8 cellular contexts compared by ENCODE assay signal in genomic region chr20:47353697-47354387, GRCh38. TPM values are rescaled to one million over a fixed set of nuclear protein-coding genes. Genes with fewer than 3 reads are reported as not detected.
DNase-seq lines count a peak whose midpoint lies in the region; ATAC-seq, FAIRE-seq and TF ChIP-seq lines count a peak whose summit lies in the region.

No MANE protein-coding gene starts in this region.

- peak overlapping the region; percentile 55 for H3K4me3 ChIP-seq in fibroblast of mammary gland (ENCODE audit: control insufficient read depth, low read depth, low read length)
- peak overlapping the region in 1 of 7 experiments; percentile 7 for H3K4me3 ChIP-seq in skin epidermis

- no peak for TF ChIP-seq CTCF in fibroblast of mammary gland (conservative IDR thresholded peaks at IDR 0.05; ENCODE audit: control insufficient read depth, insufficient read depth, low read depth, low read length)

- H3K9me3 ChIP-seq in T-helper 17 cell (ENCODE audit: control insufficient read depth, low read length, poor library complexity, severe bottlenecking), result no peaks in the 10 kb centered on the region

- H3K4me1 Mint-ChIP-seq in T-helper 17 cell, result peaks cover 51% of the 10 kb centered on the region

- H3K27ac Mint-ChIP-seq in T-helper 17 cell, result peak overlapping the region; percentile 97

- H3K36me3 Mint-ChIP-seq in T-helper 17 cell (ENCODE audit: low read depth), result no peaks in the 10 kb centered on the region

- TF ChIP-seq POLR2A in GM12892 (IDR thresholded peaks at IDR 0.05; ENCODE audit: low read depth, low read length), result no peak

- DNase-seq in NCI-H1105 treated with DMSO at 0.1 percent for 48 hours (lab: John Stamatoyannopoulos, UW) (peak; percentile 68), NCI-H1105 (lab: John Stamatoyannopoulos, UW) (no peak), T-helper 17 cell (no peak), fibroblast of mammary gland (ENCODE audit: low read depth) (no peak), GM12892 (ENCODE audit: insufficient read length) (no peak)
- no peak for DNase-seq in activated CD8-positive, alpha-beta memory T cell treated with anti-CD3 and anti-CD28 coated beads, Interleukin-2, amount 50 U/mL, for 48 hours

- no peak for FAIRE-seq in GM12892 (lab: Jason Lieb, UNC)

- H3K4me3 Mint-ChIP-seq in T-helper 17 cell, result peak overlapping the region; percentile 89

- no peaks in the 10 kb centered on the region for H3K27me3 Mint-ChIP-seq in T-helper 17 cell

- ATAC-seq in T-helper 17 cell (no peak), GM19351 (IDR thresholded peaks at IDR 0.05; ENCODE audit: unreplicated experiment) (no peak)

- peak overlapping the region in 20 of 21 experiments; percentile 93 to 100 (median 98) for H3K27ac ChIP-seq in skin epidermis

RNA-seq across cellular contexts. Expression of gene ZMYND8, which starts 2.7 kb away (rescaled TPM):
- 10 to 100 TPM; 42.7 to 50.3 TPM for total RNA-seq in T-helper 17 cell
- 20.2 TPM for polyA plus RNA-seq in GM12892 (2012; ENCODE audit: missing spikeins)
